Comparison of ENCODE assay signal across 1 cellular context in the genomic region with DNA sequence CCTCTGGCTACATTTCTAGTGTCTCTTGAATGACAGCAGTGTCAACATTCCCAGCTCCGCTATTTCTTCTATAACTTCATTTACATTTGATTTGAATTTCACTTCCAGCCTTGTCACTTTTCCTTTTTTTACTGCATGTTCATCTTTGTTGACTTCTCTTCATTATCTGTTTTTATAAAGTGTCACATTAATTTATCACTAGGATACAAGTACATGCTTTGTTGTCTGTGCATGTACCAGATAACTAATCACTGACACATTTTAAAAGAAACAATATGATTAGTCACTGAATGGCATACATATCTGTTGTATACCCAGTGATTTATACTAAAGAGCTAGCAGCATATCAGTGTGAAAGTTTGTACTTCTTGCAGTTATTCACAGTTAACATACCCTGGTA.
A peak's percentile ranks its signal among the peaks of the same experiment; 100 is the strongest.
TF ChIP-seq lines count a peak whose summit lies in the region.

No MANE protein-coding gene starts in this region.

TF ChIP-seq in K562, 482 proteins besides CTCF, POLR2A, EP300 and RAD21 (continued from another document):
- TF ChIP-seq, protein P1, sequence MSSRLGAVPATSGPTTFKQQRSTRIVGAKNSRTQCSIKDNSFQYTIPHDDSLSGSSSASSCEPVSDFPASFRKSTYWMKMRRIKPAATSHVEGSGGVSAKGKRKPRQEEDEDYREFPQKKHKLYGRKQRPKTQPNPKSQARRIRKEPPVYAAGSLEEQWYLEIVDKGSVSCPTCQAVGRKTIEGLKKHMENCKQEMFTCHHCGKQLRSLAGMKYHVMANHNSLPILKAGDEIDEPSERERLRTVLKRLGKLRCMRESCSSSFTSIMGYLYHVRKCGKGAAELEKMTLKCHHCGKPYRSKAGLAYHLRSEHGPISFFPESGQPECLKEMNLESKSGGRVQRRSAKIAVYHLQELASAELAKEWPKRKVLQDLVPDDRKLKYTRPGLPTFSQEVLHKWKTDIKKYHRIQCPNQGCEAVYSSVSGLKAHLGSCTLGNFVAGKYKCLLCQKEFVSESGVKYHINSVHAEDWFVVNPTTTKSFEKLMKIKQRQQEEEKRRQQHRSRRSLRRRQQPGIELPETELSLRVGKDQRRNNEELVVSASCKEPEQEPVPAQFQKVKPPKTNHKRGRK (tag; IDR thresholded peaks at IDR 0.05) = no peak
- TF ChIP-seq ZNF668 (CRISPR knock-in tag; IDR thresholded peaks at IDR 0.05) = no peak
- TF ChIP-seq SUPT5H (IDR thresholded peaks at IDR 0.05) = no peak
- TF ChIP-seq ZNF436 (CRISPR knock-in tag; IDR thresholded peaks at IDR 0.05) = no peak
- TF ChIP-seq HDAC8 (tag; IDR thresholded peaks at IDR 0.05) = no peak
- no peak for TF ChIP-seq PRMT5 (CRISPR knock-in tag; IDR thresholded peaks at IDR 0.05)
- TF ChIP-seq CREM (IDR thresholded peaks at IDR 0.05; ENCODE audit: low read depth) = no peak
- TF ChIP-seq SIN3B (IDR thresholded peaks at IDR 0.05; ENCODE audit: low read depth) = no peak
- no peak for TF ChIP-seq SMARCE1 (IDR thresholded peaks at IDR 0.05)
- no peak for TF ChIP-seq PPARD (CRISPR knock-in tag; IDR thresholded peaks at IDR 0.05)
- no peak for TF ChIP-seq ZNF717 (CRISPR knock-in tag; IDR thresholded peaks at IDR 0.05)
- TF ChIP-seq, protein P2, sequence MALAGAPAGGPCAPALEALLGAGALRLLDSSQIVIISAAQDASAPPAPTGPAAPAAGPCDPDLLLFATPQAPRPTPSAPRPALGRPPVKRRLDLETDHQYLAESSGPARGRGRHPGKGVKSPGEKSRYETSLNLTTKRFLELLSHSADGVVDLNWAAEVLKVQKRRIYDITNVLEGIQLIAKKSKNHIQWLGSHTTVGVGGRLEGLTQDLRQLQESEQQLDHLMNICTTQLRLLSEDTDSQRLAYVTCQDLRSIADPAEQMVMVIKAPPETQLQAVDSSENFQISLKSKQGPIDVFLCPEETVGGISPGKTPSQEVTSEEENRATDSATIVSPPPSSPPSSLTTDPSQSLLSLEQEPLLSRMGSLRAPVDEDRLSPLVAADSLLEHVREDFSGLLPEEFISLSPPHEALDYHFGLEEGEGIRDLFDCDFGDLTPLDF (CRISPR knock-in tag; IDR thresholded peaks at IDR 0.05) = no peak
- no peak for TF ChIP-seq ZBTB7A (IDR thresholded peaks at IDR 0.05; ENCODE audit: borderline replicate concordance, control insufficient read depth, low read depth, low read length)
- no peak for TF ChIP-seq ZC3H4 (CRISPR knock-in tag; IDR thresholded peaks at IDR 0.05; ENCODE audit: borderline replicate concordance)
- TF ChIP-seq ZNF224 (CRISPR knock-in tag; IDR thresholded peaks at IDR 0.05) = no peak
- no peak for TF ChIP-seq CCAR2 (IDR thresholded peaks at IDR 0.05; ENCODE audit: low read depth, low read length)
- TF ChIP-seq, protein P3, sequence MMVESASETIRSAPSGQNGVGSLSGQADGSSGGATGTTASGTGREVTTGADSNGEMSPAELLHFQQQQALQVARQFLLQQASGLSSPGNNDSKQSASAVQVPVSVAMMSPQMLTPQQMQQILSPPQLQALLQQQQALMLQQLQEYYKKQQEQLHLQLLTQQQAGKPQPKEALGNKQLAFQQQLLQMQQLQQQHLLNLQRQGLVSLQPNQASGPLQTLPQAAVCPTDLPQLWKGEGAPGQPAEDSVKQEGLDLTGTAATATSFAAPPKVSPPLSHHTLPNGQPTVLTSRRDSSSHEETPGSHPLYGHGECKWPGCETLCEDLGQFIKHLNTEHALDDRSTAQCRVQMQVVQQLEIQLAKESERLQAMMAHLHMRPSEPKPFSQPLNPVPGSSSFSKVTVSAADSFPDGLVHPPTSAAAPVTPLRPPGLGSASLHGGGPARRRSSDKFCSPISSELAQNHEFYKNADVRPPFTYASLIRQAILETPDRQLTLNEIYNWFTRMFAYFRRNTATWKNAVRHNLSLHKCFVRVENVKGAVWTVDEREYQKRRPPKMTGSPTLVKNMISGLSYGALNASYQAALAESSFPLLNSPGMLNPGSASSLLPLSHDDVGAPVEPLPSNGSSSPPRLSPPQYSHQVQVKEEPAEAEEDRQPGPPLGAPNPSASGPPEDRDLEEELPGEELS (CRISPR knock-in tag; IDR thresholded peaks at IDR 0.05; ENCODE audit: borderline replicate concordance) = no peak
- no peak for TF ChIP-seq HOXB6 (CRISPR knock-in tag; IDR thresholded peaks at IDR 0.05; ENCODE audit: borderline replicate concordance)
- TF ChIP-seq DPF2 (IDR thresholded peaks at IDR 0.05) = peak; percentile 33; the same call in 1 of the 2 replicates
- no peak for TF ChIP-seq FOXM1 (IDR thresholded peaks at IDR 0.05; ENCODE audit: low read depth)
- no peak for TF ChIP-seq FOXM1 (CRISPR knock-in tag; IDR thresholded peaks at IDR 0.05; ENCODE audit: low read depth)
- TF ChIP-seq, protein P4, sequence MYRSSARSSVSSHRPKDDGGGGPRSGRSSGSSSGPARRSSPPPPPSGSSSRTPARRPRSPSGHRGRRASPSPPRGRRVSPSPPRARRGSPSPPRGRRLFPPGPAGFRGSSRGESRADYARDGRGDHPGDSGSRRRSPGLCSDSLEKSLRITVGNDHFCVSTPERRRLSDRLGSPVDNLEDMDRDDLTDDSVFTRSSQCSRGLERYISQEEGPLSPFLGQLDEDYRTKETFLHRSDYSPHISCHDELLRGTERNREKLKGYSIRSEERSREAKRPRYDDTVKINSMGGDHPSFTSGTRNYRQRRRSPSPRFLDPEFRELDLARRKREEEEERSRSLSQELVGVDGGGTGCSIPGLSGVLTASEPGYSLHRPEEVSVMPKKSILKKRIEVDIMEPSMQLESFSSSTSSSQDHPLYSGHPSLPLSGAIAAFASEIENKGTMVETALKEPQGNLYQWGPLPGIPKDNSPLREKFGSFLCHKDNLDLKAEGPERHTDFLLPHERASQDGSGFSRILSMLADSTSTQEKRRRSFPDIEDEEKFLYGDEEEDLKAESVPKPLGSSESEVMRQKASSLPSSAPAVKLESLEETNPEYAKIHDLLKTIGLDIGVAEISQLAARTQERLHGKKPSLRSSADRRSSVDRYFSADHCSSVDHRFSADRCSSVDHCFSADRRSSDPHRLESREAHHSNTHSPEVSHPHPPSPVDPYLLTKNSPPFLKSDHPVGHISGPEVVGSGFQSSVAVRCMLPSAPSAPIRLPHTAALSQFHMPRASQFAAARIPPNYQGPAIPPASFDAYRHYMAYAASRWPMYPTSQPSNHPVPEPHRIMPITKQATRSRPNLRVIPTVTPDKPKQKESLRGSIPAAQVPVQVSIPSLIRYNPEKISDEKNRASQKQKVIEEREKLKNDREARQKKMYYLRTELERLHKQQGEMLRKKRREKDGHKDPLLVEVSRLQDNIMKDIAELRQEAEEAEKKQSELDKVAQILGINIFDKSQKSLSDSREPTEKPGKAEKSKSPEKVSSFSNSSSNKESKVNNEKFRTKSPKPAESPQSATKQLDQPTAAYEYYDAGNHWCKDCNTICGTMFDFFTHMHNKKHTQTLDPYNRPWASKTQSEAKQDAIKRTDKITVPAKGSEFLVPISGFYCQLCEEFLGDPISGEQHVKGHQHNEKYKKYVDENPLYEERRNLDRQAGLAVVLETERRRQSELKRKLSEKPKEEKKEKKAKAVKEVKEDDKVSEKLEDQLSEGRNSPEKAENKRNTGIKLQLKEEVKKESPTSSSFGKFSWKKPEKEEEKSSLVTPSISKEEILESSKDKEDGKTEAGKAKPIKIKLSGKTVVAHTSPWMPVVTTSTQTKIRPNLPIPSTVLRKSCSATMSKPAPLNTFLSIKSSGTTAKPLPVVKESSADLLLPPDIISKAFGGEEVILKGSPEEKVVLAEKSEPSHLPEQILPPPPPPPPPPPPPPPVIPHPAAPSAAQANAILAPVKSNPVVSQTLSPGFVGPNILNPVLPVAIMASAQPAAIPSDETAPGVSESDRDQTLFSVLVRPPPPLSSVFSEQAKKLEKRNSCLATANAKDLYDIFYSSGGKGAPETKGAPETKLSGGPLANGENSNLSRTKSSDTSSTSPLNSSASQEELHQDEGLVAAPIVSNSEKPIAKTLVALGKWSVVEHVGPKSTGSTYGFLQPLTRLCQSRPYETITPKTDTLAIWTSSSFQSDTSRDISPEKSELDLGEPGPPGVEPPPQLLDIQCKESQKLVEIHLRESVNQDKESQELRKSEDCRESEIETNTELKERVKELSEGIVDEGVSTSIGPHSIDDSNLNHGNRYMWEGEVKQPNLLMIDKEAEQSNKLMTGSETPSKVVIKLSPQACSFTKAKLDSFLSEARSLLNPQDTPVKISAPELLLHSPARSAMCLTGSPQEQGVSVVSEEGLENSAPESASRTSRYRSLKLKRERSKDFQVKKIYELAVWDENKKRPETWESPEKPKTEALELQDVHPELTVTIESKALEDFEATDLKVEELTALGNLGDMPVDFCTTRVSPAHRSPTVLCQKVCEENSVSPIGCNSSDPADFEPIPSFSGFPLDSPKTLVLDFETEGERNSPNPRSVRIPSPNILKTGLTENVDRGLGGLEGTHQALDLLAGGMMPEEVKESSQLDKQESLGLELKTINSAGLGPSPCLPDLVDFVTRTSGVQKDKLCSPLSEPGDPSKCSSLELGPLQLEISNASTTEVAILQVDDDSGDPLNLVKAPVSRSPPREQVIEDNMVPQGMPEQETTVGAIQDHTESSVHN (IDR thresholded peaks at IDR 0.05; ENCODE audit: borderline replicate concordance in 1 of 2, low read depth in 1 of 2) = no peak
- TF ChIP-seq MAFF (IDR thresholded peaks at IDR 0.05; ENCODE audit: low read length) = no peak
- TF ChIP-seq EHMT2 (IDR thresholded peaks at IDR 0.05) = no peak
- no peak for TF ChIP-seq ZNF583 (CRISPR knock-in tag; IDR thresholded peaks at IDR 0.05)
- TF ChIP-seq MEIS2 (IDR thresholded peaks at IDR 0.05; ENCODE audit: partially characterized antibody) = peak; percentile 75
- TF ChIP-seq ARID1B (IDR thresholded peaks at IDR 0.05) = peak; percentile 71
- TF ChIP-seq, protein P5, sequence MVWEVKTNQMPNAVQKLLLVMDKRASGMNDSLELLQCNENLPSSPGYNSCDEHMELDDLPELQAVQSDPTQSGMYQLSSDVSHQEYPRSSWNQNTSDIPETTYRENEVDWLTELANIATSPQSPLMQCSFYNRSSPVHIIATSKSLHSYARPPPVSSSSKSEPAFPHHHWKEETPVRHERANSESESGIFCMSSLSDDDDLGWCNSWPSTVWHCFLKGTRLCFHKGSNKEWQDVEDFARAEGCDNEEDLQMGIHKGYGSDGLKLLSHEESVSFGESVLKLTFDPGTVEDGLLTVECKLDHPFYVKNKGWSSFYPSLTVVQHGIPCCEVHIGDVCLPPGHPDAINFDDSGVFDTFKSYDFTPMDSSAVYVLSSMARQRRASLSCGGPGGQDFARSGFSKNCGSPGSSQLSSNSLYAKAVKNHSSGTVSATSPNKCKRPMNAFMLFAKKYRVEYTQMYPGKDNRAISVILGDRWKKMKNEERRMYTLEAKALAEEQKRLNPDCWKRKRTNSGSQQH (CRISPR knock-in tag; IDR thresholded peaks at IDR 0.05) = no peak
- TF ChIP-seq, protein P6, sequence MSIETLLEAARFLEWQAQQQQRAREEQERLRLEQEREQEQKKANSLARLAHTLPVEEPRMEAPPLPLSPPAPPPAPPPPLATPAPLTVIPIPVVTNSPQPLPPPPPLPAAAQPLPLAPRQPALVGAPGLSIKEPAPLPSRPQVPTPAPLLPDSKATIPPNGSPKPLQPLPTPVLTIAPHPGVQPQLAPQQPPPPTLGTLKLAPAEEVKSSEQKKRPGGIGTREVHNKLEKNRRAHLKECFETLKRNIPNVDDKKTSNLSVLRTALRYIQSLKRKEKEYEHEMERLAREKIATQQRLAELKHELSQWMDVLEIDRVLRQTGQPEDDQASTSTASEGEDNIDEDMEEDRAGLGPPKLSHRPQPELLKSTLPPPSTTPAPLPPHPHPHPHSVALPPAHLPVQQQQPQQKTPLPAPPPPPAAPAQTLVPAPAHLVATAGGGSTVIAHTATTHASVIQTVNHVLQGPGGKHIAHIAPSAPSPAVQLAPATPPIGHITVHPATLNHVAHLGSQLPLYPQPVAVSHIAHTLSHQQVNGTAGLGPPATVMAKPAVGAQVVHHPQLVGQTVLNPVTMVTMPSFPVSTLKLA (conservative IDR thresholded peaks at IDR 0.05) = no peak
- no peak for TF ChIP-seq OTX1 (CRISPR knock-in tag; IDR thresholded peaks at IDR 0.05)
- TF ChIP-seq TEAD2 (tag; IDR thresholded peaks at IDR 0.05) = no peak
- TF ChIP-seq ZNF77 (CRISPR knock-in tag; IDR thresholded peaks at IDR 0.05) = no peak
- no peak for TF ChIP-seq NR2F6 (CRISPR knock-in tag; IDR thresholded peaks at IDR 0.05)
- TF ChIP-seq, protein P7, sequence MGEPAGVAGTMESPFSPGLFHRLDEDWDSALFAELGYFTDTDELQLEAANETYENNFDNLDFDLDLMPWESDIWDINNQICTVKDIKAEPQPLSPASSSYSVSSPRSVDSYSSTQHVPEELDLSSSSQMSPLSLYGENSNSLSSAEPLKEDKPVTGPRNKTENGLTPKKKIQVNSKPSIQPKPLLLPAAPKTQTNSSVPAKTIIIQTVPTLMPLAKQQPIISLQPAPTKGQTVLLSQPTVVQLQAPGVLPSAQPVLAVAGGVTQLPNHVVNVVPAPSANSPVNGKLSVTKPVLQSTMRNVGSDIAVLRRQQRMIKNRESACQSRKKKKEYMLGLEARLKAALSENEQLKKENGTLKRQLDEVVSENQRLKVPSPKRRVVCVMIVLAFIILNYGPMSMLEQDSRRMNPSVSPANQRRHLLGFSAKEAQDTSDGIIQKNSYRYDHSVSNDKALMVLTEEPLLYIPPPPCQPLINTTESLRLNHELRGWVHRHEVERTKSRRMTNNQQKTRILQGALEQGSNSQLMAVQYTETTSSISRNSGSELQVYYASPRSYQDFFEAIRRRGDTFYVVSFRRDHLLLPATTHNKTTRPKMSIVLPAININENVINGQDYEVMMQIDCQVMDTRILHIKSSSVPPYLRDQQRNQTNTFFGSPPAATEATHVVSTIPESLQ (CRISPR knock-in tag; IDR thresholded peaks at IDR 0.05) = no peak
- no peak for TF ChIP-seq ZNF146 (CRISPR knock-in tag; IDR thresholded peaks at IDR 0.05; ENCODE audit: unreplicated experiment)
- TF ChIP-seq, protein P8, sequence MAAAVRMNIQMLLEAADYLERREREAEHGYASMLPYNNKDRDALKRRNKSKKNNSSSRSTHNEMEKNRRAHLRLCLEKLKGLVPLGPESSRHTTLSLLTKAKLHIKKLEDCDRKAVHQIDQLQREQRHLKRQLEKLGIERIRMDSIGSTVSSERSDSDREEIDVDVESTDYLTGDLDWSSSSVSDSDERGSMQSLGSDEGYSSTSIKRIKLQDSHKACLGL (CRISPR knock-in tag; IDR thresholded peaks at IDR 0.05; ENCODE audit: borderline replicate concordance, poor library complexity, severe bottlenecking) = no peak
- TF ChIP-seq CBX1 (IDR thresholded peaks at IDR 0.05; ENCODE audit: low read depth) = no peak
- TF ChIP-seq MTF1 (CRISPR knock-in tag; IDR thresholded peaks at IDR 0.05; ENCODE audit: borderline replicate concordance) = no peak
- 0 out of 4 replicates have a peak, but pooled peaks of 1 of the 2 experiments have one; percentile 16 for TF ChIP-seq RCOR1 (IDR thresholded peaks at IDR 0.05; ENCODE audit: borderline replicate concordance in 1 of 2, low read depth in 2 of 2, low read length in 2 of 2)
- TF ChIP-seq MECOM (CRISPR knock-in tag; IDR thresholded peaks at IDR 0.05) = 0 out of 2 replicates have a peak, but pooled peaks have one; percentile 20
- no peak for TF ChIP-seq GTF2F1 (IDR thresholded peaks at IDR 0.05; ENCODE audit: low read depth, low read length)
- TF ChIP-seq YBX1 (IDR thresholded peaks at IDR 0.05) = no peak
- no peak for TF ChIP-seq ZC3H8 (IDR thresholded peaks at IDR 0.05)
- no peak for TF ChIP-seq CREB1 (IDR thresholded peaks at IDR 0.05)
- TF ChIP-seq CREB1 (CRISPR knock-in tag; IDR thresholded peaks at IDR 0.05) = no peak
- no peak for TF ChIP-seq JUNB (CRISPR knock-in tag; conservative IDR thresholded peaks at IDR 0.05)
